1 cellular context compared by ENCODE assay signal in the genomic region with DNA sequence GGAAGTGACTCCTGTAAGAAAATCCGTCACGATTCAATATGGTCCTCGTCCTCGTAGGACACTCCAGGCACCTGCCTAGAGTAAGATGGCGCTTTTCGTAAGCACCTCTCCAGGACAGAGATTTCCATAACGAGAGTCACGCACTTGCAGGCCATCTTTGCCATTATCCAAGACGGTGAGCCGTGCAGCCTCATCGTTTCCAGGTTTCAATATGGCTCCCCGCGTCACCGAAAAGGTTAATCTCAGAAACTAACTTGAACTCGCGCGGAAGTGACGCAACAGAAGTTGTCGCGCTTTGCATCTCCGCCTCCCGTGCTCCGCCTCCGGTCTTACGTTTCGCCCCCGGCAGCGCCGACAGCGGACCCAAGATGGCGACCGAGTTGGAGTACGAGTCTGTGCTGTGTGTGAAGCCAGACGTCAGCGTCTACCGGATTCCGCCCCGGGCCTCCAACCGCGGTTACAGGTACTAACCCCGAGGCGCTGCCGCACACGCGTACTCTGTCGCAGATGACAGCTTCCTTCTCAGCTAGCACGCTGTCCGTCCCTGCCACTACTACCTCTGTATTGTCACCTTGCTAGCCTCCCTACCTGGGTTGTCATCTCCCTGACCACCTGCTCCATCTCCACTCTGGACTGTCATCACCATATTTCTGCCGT.
TF ChIP-seq lines count a peak whose summit lies in the region.

Gene NECAP1 (plus strand): TSS at position 354 of the 657 bp plus-strand sequence. CDS start 15 bp downstream, at position 369.

TF ChIP-seq in H1, 55 proteins besides CTCF, POLR2A, EP300 and RAD21 (continued from another document):
- TF ChIP-seq ATF2 (IDR thresholded peaks at IDR 0.05; ENCODE audit: low read length) (peak; percentile 75), CBX5 (IDR thresholded peaks at IDR 0.05; ENCODE audit: low read depth, low read length) (no peak), PHF8 (conservative IDR thresholded peaks at IDR 0.05; ENCODE audit: low read depth, low read length) (peak; percentile 67; the same call in 1 of the 2 replicates), TAF1 (IDR thresholded peaks at IDR 0.05; ENCODE audit: low read depth, low read length) (peak; percentile 87), BRCA1 (IDR thresholded peaks at IDR 0.05; ENCODE audit: low read depth, low read length) (peak; percentile 60), TBP (IDR thresholded peaks at IDR 0.05; ENCODE audit: low read depth, low read length) (peak; percentile 84), KDM5A (IDR thresholded peaks at IDR 0.05; ENCODE audit: low read length) (peak; percentile 86), JUND (IDR thresholded peaks at IDR 0.05; ENCODE audit: low read length) (peak; percentile 67; the same call in 1 of the 2 replicates), POLR2AphosphoS5 (IDR thresholded peaks at IDR 0.05; ENCODE audit: low read depth, low read length) (peak; percentile 99), SIN3A (conservative IDR thresholded peaks at IDR 0.05 in 1 of 2, IDR thresholded peaks at IDR 0.05 in 1 of 2; ENCODE audit: low read depth in 1 of 2, low read length in 2 of 2) (peak; percentile 94 to 98), YY1 (IDR thresholded peaks at IDR 0.05; ENCODE audit: low read depth, low read length) (peak; percentile 97), SP2 (IDR thresholded peaks at IDR 0.05; ENCODE audit: low read length) (no peak), HDAC2 (IDR thresholded peaks at IDR 0.05; ENCODE audit: borderline replicate concordance in 1 of 2, low read depth in 2 of 2, low read length in 2 of 2) (peak in 1 of 2 experiments; percentile 99; a peak in 2 of 4 replicates), NANOG (IDR thresholded peaks at IDR 0.05; ENCODE audit: insufficient read depth, low read depth, low read length, poor library complexity, severe bottlenecking) (no peak), NRF1 (IDR thresholded peaks at IDR 0.05; ENCODE audit: low read depth, low read length) (no peak), SAP30 (IDR thresholded peaks at IDR 0.05; ENCODE audit: insufficient read depth, insufficient replicate concordance, low read length) (peak; percentile 100)
- TF ChIP-seq, protein P1, sequence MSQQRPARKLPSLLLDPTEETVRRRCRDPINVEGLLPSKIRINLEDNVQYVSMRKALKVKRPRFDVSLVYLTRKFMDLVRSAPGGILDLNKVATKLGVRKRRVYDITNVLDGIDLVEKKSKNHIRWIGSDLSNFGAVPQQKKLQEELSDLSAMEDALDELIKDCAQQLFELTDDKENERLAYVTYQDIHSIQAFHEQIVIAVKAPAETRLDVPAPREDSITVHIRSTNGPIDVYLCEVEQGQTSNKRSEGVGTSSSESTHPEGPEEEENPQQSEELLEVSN (IDR thresholded peaks at IDR 0.05), result peak; percentile 76
